ENCODE assay signal across 16 cellular contexts in genomic region chr2:143900006-143900405, GRCh38.
"Had no signal": no experiment of that assay in that cellular context is flagged by ENCODE, and none has a peak within 500 bp of the region (broad histone marks: within the 10 kb centered on the region; RNA-seq: fewer than 3 reads in every experiment).

No MANE protein-coding gene starts in this region.

- H3K36me3 ChIP-seq: heart right ventricle, upper lobe of left lung, vagina had no signal

- H3K4me3 Mint-ChIP-seq: dendritic cell treated with granulocyte-macrophage colony-stimulating factor and Interleukin-4, amounts not matched to agents 40 ng/mL and 50 ng/mL, for 4 days; naive thymus-derived CD8-positive, alpha-beta T cell; neural crest cell had no signal

- H3K27ac Mint-ChIP-seq: dendritic cell treated with granulocyte-macrophage colony-stimulating factor and Interleukin-4, amounts not matched to agents 40 ng/mL and 50 ng/mL, for 4 days; naive thymus-derived CD8-positive, alpha-beta T cell had no signal

- H3K27ac ChIP-seq: heart right ventricle, upper lobe of left lung, vagina had no signal

- H3K27me3 ChIP-seq: heart right ventricle, upper lobe of left lung, vagina had no signal

- H3K36me3 Mint-ChIP-seq: naive thymus-derived CD8-positive, alpha-beta T cell had no signal

- H3K4me1 Mint-ChIP-seq: neural crest cell had no signal

- H3K4me1 ChIP-seq: heart right ventricle, upper lobe of left lung had no signal

- H3K4me3 ChIP-seq: heart right ventricle, mucosa of descending colon, upper lobe of left lung, vagina had no signal

- H3K9me3 Mint-ChIP-seq: dendritic cell treated with granulocyte-macrophage colony-stimulating factor and Interleukin-4, amounts not matched to agents 40 ng/mL and 50 ng/mL, for 4 days; naive thymus-derived CD8-positive, alpha-beta T cell had no signal

- DNase-seq: heart right ventricle; hypothalamus; mammary epithelial cell; mucosa of descending colon; naive thymus-derived CD8-positive, alpha-beta T cell; posterior cingulate gyrus; right cardiac atrium; small intestine; stimulated activated CD4-positive, alpha-beta T cell treated with anti-CD3 and anti-CD28 coated beads, Interleukin-2, amount 100 ng/mL, for 48 hours; stimulated activated naive CD4-positive, alpha-beta T cell treated with Interleukin-2 at 50 U/mL for 16 hours; upper lobe of left lung had no signal

- H3K9me3 ChIP-seq: heart right ventricle, mucosa of descending colon, upper lobe of left lung, vagina had no signal

- ATAC-seq: esophagus mucosa; heart right ventricle; left lobe of liver; mucosa of descending colon; naive thymus-derived CD8-positive, alpha-beta T cell; right cardiac atrium had no signal
